Comparison of ENCODE assay signal across 21 cellular contexts in genomic region chr15:91881551-91882297, GRCh38.
"Had no signal": no experiment of that assay in that cellular context is flagged by ENCODE, and none has a peak within 500 bp of the region (broad histone marks: within the 10 kb centered on the region; RNA-seq: fewer than 3 reads in every experiment).

No MANE protein-coding gene starts in this region.

- H3K79me2 ChIP-seq: hepatocyte had no signal

- H3K4me2 ChIP-seq: hepatocyte had no signal

- DNase-seq: activated CD4-positive, alpha-beta T cell treated with anti-CD3 and anti-CD28 coated beads, Interleukin-2, amount 10 ng/mL, durations not matched to agents 7 days and 5 days; activated CD4-positive, CD25-positive, alpha-beta regulatory T cell; activated CD8-positive, alpha-beta memory T cell treated with anti-CD3 and anti-CD28 coated beads for 24 hours; activated naive CD4-positive, alpha-beta T cell treated with anti-CD3 and anti-CD28 coated beads, Interleukin-2, amount 10 ng/mL, durations not matched to agents 7 days and 5 days; adrenal gland; caudate nucleus; effector memory CD4-positive, alpha-beta T cell; natural killer cell; psoas muscle; stimulated activated CD4-positive, alpha-beta T cell treated with anti-CD3 and anti-CD28 coated beads, Interleukin-4, amount 100 ng/mL, for 1 hour; stimulated activated CD8-positive, alpha-beta memory T cell treated with anti-CD3 and anti-CD28 coated beads, Interleukin-4, amount 100 ng/mL, for 48 hours; stimulated activated naive CD8-positive, alpha-beta T cell treated with anti-CD3 and anti-CD28 coated beads, Interleukin-15, amount 100 ng/mL, for 72 hours; T-helper 2 cell; thyroid gland; uterus had no signal

- H3K9me3 ChIP-seq: adrenal gland, gastroesophageal sphincter, psoas muscle, thyroid gland, uterus had no signal

- H3K27me3 Mint-ChIP-seq: activated CD4-positive, alpha-beta T cell treated with anti-CD3 and anti-CD28 coated beads, Interleukin-2, amount 10 ng/mL, durations not matched to agents 7 days and 5 days; activated naive CD4-positive, alpha-beta T cell treated with anti-CD3 and anti-CD28 coated beads, Interleukin-2, amount 10 ng/mL, durations not matched to agents 7 days and 5 days; stimulated activated naive CD8-positive, alpha-beta T cell treated with anti-CD3 and anti-CD28 coated beads, Interleukin-15, amount 100 ng/mL, for 72 hours had no signal

- H3K4me3 Mint-ChIP-seq: activated CD4-positive, alpha-beta T cell treated with anti-CD3 and anti-CD28 coated beads, Interleukin-2, amount 10 ng/mL, durations not matched to agents 7 days and 5 days; activated naive CD4-positive, alpha-beta T cell treated with anti-CD3 and anti-CD28 coated beads, Interleukin-2, amount 10 ng/mL, durations not matched to agents 7 days and 5 days; natural killer cell; stimulated activated naive CD8-positive, alpha-beta T cell treated with anti-CD3 and anti-CD28 coated beads, Interleukin-15, amount 100 ng/mL, for 72 hours had no signal

- H3K4me3 ChIP-seq: adrenal gland, coronary artery, gastroesophageal sphincter, hepatocyte, psoas muscle, thyroid gland, uterus had no signal

- ATAC-seq: gastroesophageal sphincter; natural killer cell; stimulated activated naive CD8-positive, alpha-beta T cell treated with anti-CD3 and anti-CD28 coated beads, Interleukin-15, amount 100 ng/mL, for 72 hours had no signal

- H3K4me1 ChIP-seq: adrenal gland, psoas muscle, uterus had no signal

- H3K27ac Mint-ChIP-seq: activated CD4-positive, alpha-beta T cell treated with anti-CD3 and anti-CD28 coated beads, Interleukin-2, amount 10 ng/mL, durations not matched to agents 7 days and 5 days; activated naive CD4-positive, alpha-beta T cell treated with anti-CD3 and anti-CD28 coated beads, Interleukin-2, amount 10 ng/mL, durations not matched to agents 7 days and 5 days; activated T-helper 2 cell treated with anti-CD3 and anti-CD28 coated beads, Interferon-gamma antibody, Interleukin-2, Interleukin-4, amounts not matched to agents 10 μg/mL and 5 μg/mL and 100 μg/mL, durations not matched to agents 14 hours and 24 hours and 36 hours; natural killer cell; stimulated activated naive CD8-positive, alpha-beta T cell treated with anti-CD3 and anti-CD28 coated beads, Interleukin-15, amount 100 ng/mL, for 72 hours had no signal

- FAIRE-seq: TTC549 had no signal

- H3K27ac ChIP-seq: adrenal gland, coronary artery, epithelial cell of prostate, hepatocyte, thyroid gland, uterus had no signal

- H2AFZ ChIP-seq: hepatocyte had no signal

- H3K36me3 ChIP-seq: adrenal gland, gastroesophageal sphincter, thyroid gland, uterus had no signal

- H3K36me3 Mint-ChIP-seq: natural killer cell had no signal

- H3K9me3 Mint-ChIP-seq: activated CD4-positive, alpha-beta T cell treated with anti-CD3 and anti-CD28 coated beads, Interleukin-2, amount 10 ng/mL, durations not matched to agents 7 days and 5 days; activated naive CD4-positive, alpha-beta T cell treated with anti-CD3 and anti-CD28 coated beads, Interleukin-2, amount 10 ng/mL, durations not matched to agents 7 days and 5 days; activated T-helper 2 cell treated with anti-CD3 and anti-CD28 coated beads, Interferon-gamma antibody, Interleukin-2, Interleukin-4, amounts not matched to agents 10 μg/mL and 5 μg/mL and 100 μg/mL, durations not matched to agents 14 hours and 24 hours and 36 hours; natural killer cell; stimulated activated naive CD8-positive, alpha-beta T cell treated with anti-CD3 and anti-CD28 coated beads, Interleukin-15, amount 100 ng/mL, for 72 hours had no signal

- H3K27me3 ChIP-seq: adrenal gland, gastroesophageal sphincter, hepatocyte, thyroid gland, uterus had no signal
